8 cellular contexts compared by ENCODE assay signal in genomic region chr18:55420665-55420964, GRCh38.
DNase-seq lines count a peak whose midpoint lies in the region; ATAC-seq and TF ChIP-seq lines count a peak whose summit lies in the region.

No MANE protein-coding gene starts in this region.

- intact Hi-C loops in A673 (cut with micrococcal nuclease; ENCODE audit: unreplicated experiment) = loop anchor here (5.0 kb wide), 1 partner anchor 77 kb away; no protein-coding TSS in a partner anchor

- H3K4me1 ChIP-seq in A673 (ENCODE audit: insufficient read depth, low read length, poor library complexity, severe bottlenecking) = peaks cover 83% of the 10 kb centered on the region
- peaks cover 96% of the 10 kb centered on the region for H3K4me1 ChIP-seq in iPS-18a (ENCODE audit: control insufficient read depth, low read depth, low read length)

- no peaks in the 10 kb centered on the region for H3K27me3 ChIP-seq in A673 (replicated peaks; ENCODE audit: insufficient read depth, low read depth, low read length, poor library complexity)
- no peaks in the 10 kb centered on the region for H3K27me3 ChIP-seq in iPS-18a (ENCODE audit: control insufficient read depth, insufficient read depth, low read length)

- H3K36me3 ChIP-seq in A673 (ENCODE audit: insufficient read depth, low read length, poor library complexity, severe bottlenecking) (no peaks in the 10 kb centered on the region), iPS-18a (ENCODE audit: control insufficient read depth, low read depth, low read length) (no peaks in the 10 kb centered on the region)

- DNase-seq in A673 (ENCODE audit: low spot score) = no peak
- DNase-seq in MV-4-11 (lab: John Stamatoyannopoulos, UW) = peak; percentile 45
- DNase-seq in ecto neural progenitor cell (ENCODE audit: low spot score) = no peak
- DNase-seq in NCI-H345 treated with DMSO at 0.1 percent for 48 hours (lab: John Stamatoyannopoulos, UW; ENCODE audit: unreplicated experiment) = no peak
- DNase-seq in ACHN = no peak
- no peak for DNase-seq in stimulated activated CD4-positive, alpha-beta T cell treated with anti-CD3 and anti-CD28 coated beads, Interleukin-2, amount 100 ng/mL, for 48 hours

- in situ Hi-C loops in ACHN (cut with HindIII; ENCODE audit: low pct_ligation_motif_present, low pct_unique_long_range_greater_than_20kb, low sequenced_read_pairs) = no loop called here

- POLR2A ChIA-PET in A673 (lab: Charles Lee; ENCODE audit: low non-redundant PET) = interaction anchor here (0.6 kb wide), 1 partner anchor 167 kb away, joined by 15 read pairs; no protein-coding TSS in a partner anchor

- H3K9me3 ChIP-seq in A673 (ENCODE audit: low read depth, low read length, poor library complexity, severe bottlenecking) = no peaks in the 10 kb centered on the region
- H3K9me3 ChIP-seq in iPS-18a (ENCODE audit: control insufficient read depth, low read depth, low read length) = no peaks in the 10 kb centered on the region

- H3K9ac ChIP-seq in iPS-18a (ENCODE audit: low read length) = no peak overlapping the region

- BruUV-seq in A673 (replicated peaks; lab: Mats Ljungman, UMichigan) = no TSS peak

- peak overlapping the region; percentile 47 for H3K4me3 ChIP-seq in A673 (ENCODE audit: low read depth, low read length, poor library complexity, severe bottlenecking)
- peak overlapping the region; percentile 26 for H3K4me3 ChIP-seq in iPS-18a (ENCODE audit: low read length)

- TF ChIP-seq CTCF in A673 (conservative IDR thresholded peaks at IDR 0.05; ENCODE audit: low read depth, low read length) = no peak

- ATAC-seq in GM21360 (IDR thresholded peaks at IDR 0.05; ENCODE audit: unreplicated experiment) = peak; percentile 73

- H3K27ac ChIP-seq in A673 (ENCODE audit: low read depth, low read length, poor library complexity, severe bottlenecking) (peak overlapping the region; percentile 78), iPS-18a (ENCODE audit: low read length) (peak overlapping the region; percentile 17)

- CTCF ChIA-PET in A673 (lab: Charles Lee) = interaction anchor here (0.7 kb wide), 1 partner anchor 359 kb away, joined by 6 read pairs; no protein-coding TSS in a partner anchor
